Comparison of ENCODE assay signal across 15 cellular contexts in the genomic region with DNA sequence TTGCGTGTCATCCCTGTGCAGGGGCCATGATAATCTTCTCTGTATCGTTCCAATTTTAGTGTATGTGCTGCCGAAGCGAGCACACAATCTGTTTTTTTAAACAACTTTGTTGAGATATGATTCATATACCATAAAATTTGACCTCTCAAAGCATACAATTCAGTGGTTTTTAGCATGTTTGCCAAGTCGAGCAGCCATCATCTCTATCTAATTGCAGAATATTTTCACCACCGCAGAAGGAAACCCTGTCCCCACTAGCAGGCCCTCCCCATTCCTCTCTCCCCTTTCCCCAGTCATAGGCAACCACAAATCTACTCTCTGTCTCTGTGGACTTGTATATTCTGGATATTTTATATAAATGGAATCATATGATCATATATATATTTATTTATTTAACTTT.
"Had no signal": no experiment of that assay in that cellular context is flagged by ENCODE, and none has a peak within 500 bp of the region (broad histone marks: within the 10 kb centered on the region; RNA-seq: fewer than 3 reads in every experiment).

No MANE protein-coding gene starts in this region.

- DNase-seq: activated B cell treated with CpG ODN at 0.5 μM for 24 hours; activated CD4-positive, alpha-beta T cell treated with anti-CD3 and anti-CD28 coated beads for 48 hours; activated CD8-positive, alpha-beta memory T cell treated with anti-CD3 and anti-CD28 coated beads, Interleukin-2, amount 50 U/mL, for 48 hours; activated CD8-positive, alpha-beta T cell treated with anti-CD3 and anti-CD28 coated beads for 36 hours; activated gamma-delta T cell; activated T-cell treated with anti-CD3 and anti-CD28 coated beads, Interleukin-2, amount 50 U/mL, for 72 hours; foreskin melanocyte; mesenchymal stem cell; occipital lobe; right cardiac atrium; small intestine; stimulated activated CD4-positive, alpha-beta T cell treated with anti-CD3 and anti-CD28 coated beads, Interleukin-4, amount 100 ng/mL, for 4 hours; stimulated activated CD8-positive, alpha-beta memory T cell treated with anti-CD3 and anti-CD28 coated beads, Interleukin-4, amount 100 ng/mL, for 48 hours; stimulated activated naive CD4-positive, alpha-beta T cell treated with Interleukin-2 at 50 U/mL for 16 hours; trophoblast cell had no signal
